In the genomic region with DNA sequence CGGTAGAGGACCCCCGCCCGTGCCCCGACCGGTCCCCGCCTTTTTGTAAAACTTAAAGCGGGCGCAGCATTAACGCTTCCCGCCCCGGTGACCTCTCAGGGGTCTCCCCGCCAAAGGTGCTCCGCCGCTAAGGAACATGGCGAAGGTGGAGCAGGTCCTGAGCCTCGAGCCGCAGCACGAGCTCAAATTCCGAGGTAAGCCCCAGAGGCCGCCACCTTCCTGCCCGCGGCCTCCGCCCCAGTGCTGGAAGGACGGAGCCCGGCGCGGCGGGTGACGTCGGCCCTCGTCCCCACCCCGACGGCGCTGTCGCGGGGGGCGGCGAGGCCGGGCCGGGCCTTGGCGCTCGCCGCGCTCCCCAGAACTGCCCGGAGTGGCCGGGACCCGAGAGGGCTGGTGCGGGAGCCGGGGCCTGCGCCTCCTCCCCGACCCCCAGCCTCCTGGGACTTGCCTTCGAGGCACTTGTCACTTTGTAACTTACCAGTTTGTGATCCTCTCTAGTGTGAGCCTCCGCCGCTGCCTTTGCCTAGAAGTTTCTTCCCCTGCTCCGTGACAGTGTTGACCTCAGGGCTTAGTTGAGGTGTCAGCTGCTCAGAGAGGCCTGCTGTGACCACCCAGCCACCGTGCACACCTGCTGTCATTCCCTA, we compare ENCODE assay signal across 8 cellular contexts. TPM values are rescaled to one million over a fixed set of nuclear protein-coding genes. Genes with fewer than 3 reads are reported as not detected.
DNase-seq lines count a peak whose midpoint lies in the region; ATAC-seq and TF ChIP-seq lines count a peak whose summit lies in the region.

No MANE protein-coding gene starts in this region.

- H3K36me3 ChIP-seq in GM23248 (ENCODE audit: low read depth): no peaks in the 10 kb centered on the region

- DNase-seq in NCI-H510A treated with DMSO at 0.1 percent for 48 hours (lab: John Stamatoyannopoulos, UW): peak; percentile 25
- DNase-seq in NCI-H510A (lab: John Stamatoyannopoulos, UW): no peak
- peak; percentile 83 for DNase-seq in GM23248
- no peak for DNase-seq in Jurkat, Clone E6-1 (ENCODE audit: low read depth, low spot score)
- DNase-seq in cardiac septum (ENCODE audit: low spot score): peak; percentile 76
- DNase-seq in progenitor cell of endocrine pancreas (ENCODE audit: low spot score, unreplicated experiment): peak; percentile 27
- no peak for DNase-seq in NCI-H187 treated with DMSO at 0.1 percent for 48 hours (lab: John Stamatoyannopoulos, UW)

- ATAC-seq in activated T-helper 17 cell treated with anti-CD3 and anti-CD28 coated beads, Interleukin-2, amount 50 U/mL, for 72 hours (replicated peaks): peak; percentile 42

- no peak for TF ChIP-seq CTCF in progenitor cell of endocrine pancreas (IDR thresholded peaks at IDR 0.05; ENCODE audit: unreplicated experiment)

- no peaks in the 10 kb centered on the region for H3K27me3 Mint-ChIP-seq in activated T-helper 17 cell treated with anti-CD3 and anti-CD28 coated beads, Interleukin-2, amount 50 U/mL, for 72 hours
- H3K27me3 Mint-ChIP-seq in progenitor cell of endocrine pancreas: no peaks in the 10 kb centered on the region

- peak overlapping the region; percentile 98 for H3K4me3 Mint-ChIP-seq in activated T-helper 17 cell treated with anti-CD3 and anti-CD28 coated beads, Interleukin-2, amount 50 U/mL, for 72 hours
- H3K4me3 Mint-ChIP-seq in progenitor cell of endocrine pancreas (ENCODE audit: low read depth): peak overlapping the region; percentile 88

- peak overlapping the region; percentile 82 for H3K4me2 ChIP-seq in GM23248 (ENCODE audit: unreplicated experiment)

- peak overlapping the region; percentile 98 for H3K27ac Mint-ChIP-seq in activated T-helper 17 cell treated with anti-CD3 and anti-CD28 coated beads, Interleukin-2, amount 50 U/mL, for 72 hours
- peak overlapping the region; percentile 98 for H3K27ac Mint-ChIP-seq in progenitor cell of endocrine pancreas

- peaks cover 20% of the 10 kb centered on the region for H3F3A ChIP-seq in GM23248 (ENCODE audit: insufficient read depth)

- no peaks in the 10 kb centered on the region for H3K9me2 ChIP-seq in GM23248 (ENCODE audit: insufficient read depth)

- intact Hi-C loops in cardiac septum (cut with DNase I): loop anchor here (2.0 kb wide), 1 partner anchor 81 kb away; the partner anchor contains the start of gene RAB22A

- H3K36me3 Mint-ChIP-seq in activated T-helper 17 cell treated with anti-CD3 and anti-CD28 coated beads, Interleukin-2, amount 50 U/mL, for 72 hours (ENCODE audit: low read depth): peaks cover 49% of the 10 kb centered on the region
- H3K36me3 Mint-ChIP-seq in progenitor cell of endocrine pancreas (ENCODE audit: insufficient read depth): peaks cover 9% of the 10 kb centered on the region

- peaks cover 31% of the 10 kb centered on the region for H3K4me1 ChIP-seq in GM23248 (ENCODE audit: insufficient read depth)

- peaks cover 53% of the 10 kb centered on the region for H3K79me2 ChIP-seq in GM23248 (ENCODE audit: insufficient read depth)

- H3K4me3 ChIP-seq in GM23248: peak overlapping the region; percentile 89
- peak overlapping the region; percentile 91 for H3K4me3 ChIP-seq in Jurkat, Clone E6-1 (ENCODE audit: low read length)

- peak overlapping the region; percentile 96 for H3K9ac ChIP-seq in GM23248

- no peaks in the 10 kb centered on the region for H3K9me3 Mint-ChIP-seq in activated T-helper 17 cell treated with anti-CD3 and anti-CD28 coated beads, Interleukin-2, amount 50 U/mL, for 72 hours
- H3K9me3 Mint-ChIP-seq in progenitor cell of endocrine pancreas (ENCODE audit: low read depth): no peaks in the 10 kb centered on the region

- WGBS in GM23248 (ENCODE audit: low coverage in 1 of 2, low lambda C conversion rate in 2 of 2, missing lambda C conversion rate in 2 of 2), 2 experiments: 2 to 3% methylated on average over 39 to 56 of the region's 56 CpGs

- peak overlapping the region; percentile 86 for H3K27ac ChIP-seq in GM23248

- H2AFZ ChIP-seq in GM23248: peak overlapping the region; percentile 79

- H3K4me1 Mint-ChIP-seq in activated T-helper 17 cell treated with anti-CD3 and anti-CD28 coated beads, Interleukin-2, amount 50 U/mL, for 72 hours: peaks cover 35% of the 10 kb centered on the region
- H3K4me1 Mint-ChIP-seq in progenitor cell of endocrine pancreas (ENCODE audit: low read depth): peaks cover 17% of the 10 kb centered on the region

- no peaks in the 10 kb centered on the region for H3K9me3 ChIP-seq in GM23248 (ENCODE audit: low read depth)

- peaks cover 8% of the 10 kb centered on the region; the same call in 1 of the 2 replicates for H4K20me1 ChIP-seq in GM23248 (ENCODE audit: insufficient read depth)

- in situ Hi-C loops in GM23248 (cut with MboI): no loop called here

- no peaks in the 10 kb centered on the region for H3K27me3 ChIP-seq in GM23248 (replicated peaks; ENCODE audit: insufficient read depth)

RNA-seq across cellular contexts. Expression of gene VAPB, which starts 0.4 kb away (rescaled TPM):
- 8.8 and 10.0 TPM in 2 replicates for total RNA-seq in GM23248 (2014; rRNA removed; shearing (Covaris generic))
- 34.1 and 37.0 TPM in 2 replicates for polyA plus RNA-seq in GM23248 (2016; fragmentation: Nextera tagmentation; extraction: Ambion mirVana)
- polyA plus RNA-seq in Jurkat, Clone E6-1 (2012; ENCODE audit: insufficient read depth, insufficient read length): 33.5 TPM
- 10 to 100 TPM; 43.2 to 48.2 TPM for total RNA-seq in activated T-helper 17 cell treated with anti-CD3 and anti-CD28 coated beads, Interleukin-2, amount 50 U/mL, for 72 hours
- total RNA-seq in cardiac septum (65.9 TPM), progenitor cell of endocrine pancreas (53.8 and 56.3 TPM in 2 replicates)

Comparison
In these comparisons a context has a peak if more than half of its experiments do, and no peak if none do; other contexts are left out.
1. DNase-seq: peak in NCI-H510A treated with DMSO at 0.1 percent for 48 hours (single experiment), GM23248 (single experiment), cardiac septum (single experiment) and progenitor cell of endocrine pancreas (single experiment); none in NCI-H510A (single experiment), Jurkat, Clone E6-1 (single experiment) and NCI-H187 treated with DMSO at 0.1 percent for 48 hours (single experiment).